16 cellular contexts compared by ENCODE assay signal in genomic region chr4:84606645-84607044, GRCh38. TPM values are rescaled to one million over a fixed set of nuclear protein-coding genes. Genes with fewer than 3 reads are reported as not detected.
DNase-seq lines count a peak whose midpoint lies in the region; ATAC-seq and TF ChIP-seq lines count a peak whose summit lies in the region.
"Had no signal": no experiment of that assay in that cellular context is flagged by ENCODE, and none has a peak within 500 bp of the region (broad histone marks: within the 10 kb centered on the region; RNA-seq: fewer than 3 reads in every experiment).

No MANE protein-coding gene starts in this region.

- H3K36me3 ChIP-seq in HUES6 (ENCODE audit: control insufficient read depth, insufficient read depth, low read length) (peaks cover 18% of the 10 kb centered on the region), mammary epithelial cell (ENCODE audit: insufficient read depth, low read length) (peaks cover 13% of the 10 kb centered on the region)
- H3K36me3 ChIP-seq: BE2C had no signal

- H3K27ac ChIP-seq in HUES6 (ENCODE audit: low read depth, low read length): 0 out of 2 replicates have a peak overlapping the region, but pooled peaks have one; percentile 19
- H3K27ac ChIP-seq in mammary epithelial cell (ENCODE audit: insufficient read depth, low read depth, low read length): peak overlapping the region; percentile 27
- H3K27ac ChIP-seq in foreskin keratinocyte: peak overlapping the region; percentile 28
- H3K27ac ChIP-seq: A549, C4-2B, HL-60 had no signal

- DNase-seq in mammary epithelial cell: peak; percentile 74
- peak; percentile 21 to 66 for DNase-seq in foreskin keratinocyte
- no peak for DNase-seq in NCI-H69 (lab: John Stamatoyannopoulos, UW)
- DNase-seq in RPMI8226: no peak
- DNase-seq: BE2C; Caco-2; CD8-positive, alpha-beta memory T cell; DND-41; GDM1 had no signal

- dilution Hi-C loops in mammary epithelial cell (cut with HindIII; ENCODE audit: low sequenced_read_pairs): no loop called here

- CTCF ChIA-PET in mammary epithelial cell (lab: Charles Lee; ENCODE audit: low non-redundant PET): no interaction called here

- H4K20me1 ChIP-seq in mammary epithelial cell (ENCODE audit: insufficient read depth, low read length): no peaks in the 10 kb centered on the region

- no peak for TF ChIP-seq CTCF in mammary epithelial cell (conservative IDR thresholded peaks at IDR 0.05 in 1 of 2, IDR thresholded peaks at IDR 0.05 in 1 of 2; ENCODE audit: extremely low read depth in 1 of 2, insufficient read depth in 1 of 2, low read depth in 1 of 2, low read length in 2 of 2)
- no peak for TF ChIP-seq CTCF in foreskin keratinocyte (conservative IDR thresholded peaks at IDR 0.05)

- H2AFZ ChIP-seq in mammary epithelial cell (ENCODE audit: low read depth, low read length): peak overlapping the region; percentile 47

- no TSS peak for BruUV-seq in mammary epithelial cell (replicated peaks; lab: Mats Ljungman, UMichigan)

- H3K4me2 ChIP-seq in mammary epithelial cell (ENCODE audit: insufficient read depth, low read depth, low read length): peak overlapping the region; percentile 45
- H3K4me2 ChIP-seq: A549 had no signal

- H3K4me3 ChIP-seq in HUES6 (ENCODE audit: low read depth, low read length) (no peak overlapping the region), mammary epithelial cell (replicated peaks in 1 of 3; ENCODE audit: insufficient read depth in 1 of 3, low read depth in 2 of 3, low read length in 3 of 3) (no peak overlapping the region)
- H3K4me3 ChIP-seq: A549 had no signal

- in situ Hi-C loops in mammary epithelial cell (cut with MboI; ENCODE audit: low sequenced_read_pairs in 2 of 2): no loop called here

- intact Hi-C loops in mammary epithelial cell (cut with micrococcal nuclease): no loop called here

- H3K9me3 ChIP-seq in HUES6 (ENCODE audit: control insufficient read depth, insufficient read depth, low read depth, low read length) (no peaks in the 10 kb centered on the region), mammary epithelial cell (replicated peaks; ENCODE audit: insufficient read depth, low read length) (no peaks in the 10 kb centered on the region)
- H3K9me3 ChIP-seq: A549, BE2C, Caco-2 had no signal

- H3K27me3 ChIP-seq in HUES6 (ENCODE audit: control insufficient read depth, insufficient read depth, low read length) (no peaks in the 10 kb centered on the region), mammary epithelial cell (ENCODE audit: insufficient read depth, low read length) (no peaks in the 10 kb centered on the region), foreskin keratinocyte (no peaks in the 10 kb centered on the region)
- H3K27me3 ChIP-seq: BE2C had no signal

- H3K79me2 ChIP-seq in mammary epithelial cell (ENCODE audit: insufficient read depth, low read length): peaks cover 43% of the 10 kb centered on the region

- peak; percentile 82 for ATAC-seq in foreskin keratinocyte
- no peak for ATAC-seq in HG03095 (IDR thresholded peaks at IDR 0.05; ENCODE audit: unreplicated experiment)
- ATAC-seq: A549, HCT116 had no signal

- WGBS in mammary epithelial cell (ENCODE audit: low coverage, missing lambda C conversion rate): 0% methylated on average over 1 of the region's 1 CpG

- H3K9ac ChIP-seq in HUES6 (ENCODE audit: low read length): no peak overlapping the region
- no peak overlapping the region for H3K9ac ChIP-seq in mammary epithelial cell (ENCODE audit: insufficient read depth, low read length)

- H3K4me1 ChIP-seq in HUES6 (ENCODE audit: control insufficient read depth, insufficient read depth, low read length) (no peaks in the 10 kb centered on the region), mammary epithelial cell (ENCODE audit: insufficient read depth, low read length) (peaks cover 8% of the 10 kb centered on the region), foreskin keratinocyte (peaks cover 10% of the 10 kb centered on the region)
- H3K4me1 ChIP-seq: A549, BE2C, Caco-2 had no signal

RNA-seq across cellular contexts. Expression of gene CDS1, which starts 23.7 kb away (rescaled TPM):
- 10 to 100 TPM; 25.4 to 29.8 TPM for total RNA-seq in mammary epithelial cell
- 18.2 TPM for polyA plus RNA-seq in mammary epithelial cell
- 37.5 TPM for polyA minus RNA-seq in mammary epithelial cell
- 20.0 and 20.8 TPM in 2 replicates for total RNA-seq in foreskin keratinocyte
- 7.6 and 9.2 TPM in 2 replicates for polyA plus RNA-seq in foreskin keratinocyte
- polyA plus RNA-seq: AG04450 had no signal

Comparison
In these comparisons a context has a peak if more than half of its experiments do, and no peak if none do; other contexts are left out.
1. DNase-seq: peak in mammary epithelial cell (single experiment) and foreskin keratinocyte (2 of 2); none in NCI-H69 (single experiment) and RPMI8226 (single experiment).
2. Peak in every context shown above with its lines, with median percentiles within 50 percentile points of each other: H3K27ac ChIP-seq.